ENCODE assay signal across 1 cellular context in the genomic region with DNA sequence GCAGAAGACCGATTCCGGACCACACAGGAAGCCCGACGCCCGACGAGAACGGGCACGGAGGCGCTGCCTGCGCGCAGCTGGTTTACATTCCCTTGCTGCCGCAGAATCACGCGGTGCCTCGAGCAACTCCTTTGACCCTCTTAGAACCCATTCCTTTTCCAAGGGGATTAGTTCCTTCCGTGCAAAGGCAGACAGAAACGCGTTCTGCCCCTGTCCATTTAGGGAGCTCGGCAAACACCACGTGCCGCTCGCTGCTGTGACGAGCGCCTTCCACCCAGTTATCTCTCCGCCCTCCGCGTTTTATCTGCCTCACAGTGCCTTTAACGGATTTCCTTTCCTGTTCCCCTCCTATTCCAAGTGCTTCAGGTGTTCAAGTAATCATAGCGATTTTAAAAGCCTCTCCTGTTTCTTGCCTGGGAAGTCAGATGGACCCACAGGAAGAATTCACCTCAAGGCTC.
A peak's percentile ranks its signal among the peaks of the same experiment; 100 is the strongest.
TF ChIP-seq lines count a peak whose summit lies in the region.

No MANE protein-coding gene starts in this region.

TF ChIP-seq in K562, 482 proteins besides CTCF, POLR2A, EP300 and RAD21 (continues in another document):
- TF ChIP-seq ZNF143 (CRISPR knock-in tag; IDR thresholded peaks at IDR 0.05) = no peak
- TF ChIP-seq, protein P1, sequence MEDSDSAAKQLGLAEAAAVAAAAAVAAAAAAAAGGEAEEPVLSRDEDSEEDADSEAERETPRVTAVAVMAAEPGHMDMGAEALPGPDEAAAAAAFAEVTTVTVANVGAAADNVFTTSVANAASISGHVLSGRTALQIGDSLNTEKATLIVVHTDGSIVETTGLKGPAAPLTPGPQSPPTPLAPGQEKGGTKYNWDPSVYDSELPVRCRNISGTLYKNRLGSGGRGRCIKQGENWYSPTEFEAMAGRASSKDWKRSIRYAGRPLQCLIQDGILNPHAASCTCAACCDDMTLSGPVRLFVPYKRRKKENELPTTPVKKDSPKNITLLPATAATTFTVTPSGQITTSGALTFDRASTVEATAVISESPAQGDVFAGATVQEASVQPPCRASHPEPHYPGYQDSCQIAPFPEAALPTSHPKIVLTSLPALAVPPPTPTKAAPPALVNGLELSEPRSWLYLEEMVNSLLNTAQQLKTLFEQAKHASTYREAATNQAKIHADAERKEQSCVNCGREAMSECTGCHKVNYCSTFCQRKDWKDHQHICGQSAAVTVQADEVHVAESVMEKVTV (CRISPR knock-in tag; IDR thresholded peaks at IDR 0.05) = no peak
- peak in 1 of 2 experiments; percentile 21; a peak in 1 of 4 replicates for TF ChIP-seq SRF (CRISPR knock-in tag; IDR thresholded peaks at IDR 0.05)
- TF ChIP-seq, protein P2, sequence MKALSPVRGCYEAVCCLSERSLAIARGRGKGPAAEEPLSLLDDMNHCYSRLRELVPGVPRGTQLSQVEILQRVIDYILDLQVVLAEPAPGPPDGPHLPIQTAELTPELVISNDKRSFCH (CRISPR knock-in tag; IDR thresholded peaks at IDR 0.05) = no peak
- TF ChIP-seq, protein P2 (tag; IDR thresholded peaks at IDR 0.05) = no peak
- TF ChIP-seq, protein P3, sequence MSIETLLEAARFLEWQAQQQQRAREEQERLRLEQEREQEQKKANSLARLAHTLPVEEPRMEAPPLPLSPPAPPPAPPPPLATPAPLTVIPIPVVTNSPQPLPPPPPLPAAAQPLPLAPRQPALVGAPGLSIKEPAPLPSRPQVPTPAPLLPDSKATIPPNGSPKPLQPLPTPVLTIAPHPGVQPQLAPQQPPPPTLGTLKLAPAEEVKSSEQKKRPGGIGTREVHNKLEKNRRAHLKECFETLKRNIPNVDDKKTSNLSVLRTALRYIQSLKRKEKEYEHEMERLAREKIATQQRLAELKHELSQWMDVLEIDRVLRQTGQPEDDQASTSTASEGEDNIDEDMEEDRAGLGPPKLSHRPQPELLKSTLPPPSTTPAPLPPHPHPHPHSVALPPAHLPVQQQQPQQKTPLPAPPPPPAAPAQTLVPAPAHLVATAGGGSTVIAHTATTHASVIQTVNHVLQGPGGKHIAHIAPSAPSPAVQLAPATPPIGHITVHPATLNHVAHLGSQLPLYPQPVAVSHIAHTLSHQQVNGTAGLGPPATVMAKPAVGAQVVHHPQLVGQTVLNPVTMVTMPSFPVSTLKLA (conservative IDR thresholded peaks at IDR 0.05) = 0 out of 4 replicates have a peak, but pooled peaks of 1 of the 2 experiments have one; percentile 31
- TF ChIP-seq COPS2 (conservative IDR thresholded peaks at IDR 0.05) = no peak
- TF ChIP-seq MEIS2 (IDR thresholded peaks at IDR 0.05; ENCODE audit: partially characterized antibody) = no peak
- no peak for TF ChIP-seq ZNF644 (tag; IDR thresholded peaks at IDR 0.05; ENCODE audit: low read depth)
- TF ChIP-seq, protein P4, sequence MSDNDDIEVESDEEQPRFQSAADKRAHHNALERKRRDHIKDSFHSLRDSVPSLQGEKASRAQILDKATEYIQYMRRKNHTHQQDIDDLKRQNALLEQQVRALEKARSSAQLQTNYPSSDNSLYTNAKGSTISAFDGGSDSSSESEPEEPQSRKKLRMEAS (CRISPR knock-in tag; IDR thresholded peaks at IDR 0.05) = peak; percentile 44
- TF ChIP-seq, protein P5, sequence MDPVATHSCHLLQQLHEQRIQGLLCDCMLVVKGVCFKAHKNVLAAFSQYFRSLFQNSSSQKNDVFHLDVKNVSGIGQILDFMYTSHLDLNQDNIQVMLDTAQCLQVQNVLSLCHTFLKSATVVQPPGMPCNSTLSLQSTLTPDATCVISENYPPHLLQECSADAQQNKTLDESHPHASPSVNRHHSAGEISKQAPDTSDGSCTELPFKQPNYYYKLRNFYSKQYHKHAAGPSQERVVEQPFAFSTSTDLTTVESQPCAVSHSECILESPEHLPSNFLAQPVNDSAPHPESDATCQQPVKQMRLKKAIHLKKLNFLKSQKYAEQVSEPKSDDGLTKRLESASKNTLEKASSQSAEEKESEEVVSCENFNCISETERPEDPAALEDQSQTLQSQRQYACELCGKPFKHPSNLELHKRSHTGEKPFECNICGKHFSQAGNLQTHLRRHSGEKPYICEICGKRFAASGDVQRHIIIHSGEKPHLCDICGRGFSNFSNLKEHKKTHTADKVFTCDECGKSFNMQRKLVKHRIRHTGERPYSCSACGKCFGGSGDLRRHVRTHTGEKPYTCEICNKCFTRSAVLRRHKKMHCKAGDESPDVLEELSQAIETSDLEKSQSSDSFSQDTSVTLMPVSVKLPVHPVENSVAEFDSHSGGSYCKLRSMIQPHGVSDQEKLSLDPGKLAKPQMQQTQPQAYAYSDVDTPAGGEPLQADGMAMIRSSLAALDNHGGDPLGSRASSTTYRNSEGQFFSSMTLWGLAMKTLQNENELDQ (CRISPR knock-in tag; IDR thresholded peaks at IDR 0.05; ENCODE audit: borderline replicate concordance) = no peak
- TF ChIP-seq RCOR1 (IDR thresholded peaks at IDR 0.05; ENCODE audit: borderline replicate concordance in 1 of 2, low read depth in 2 of 2, low read length in 2 of 2) = peak in 1 of 2 experiments; percentile 69; a peak in 2 of 4 replicates
- TF ChIP-seq TGIF2 (CRISPR knock-in tag; IDR thresholded peaks at IDR 0.05) = no peak
- TF ChIP-seq ATF1 (CRISPR knock-in tag; IDR thresholded peaks at IDR 0.05) = no peak
- peak; percentile 62; the same call in 1 of the 2 replicates for TF ChIP-seq ATF1 (tag; IDR thresholded peaks at IDR 0.05)
- TF ChIP-seq PTTG1 (tag; IDR thresholded peaks at IDR 0.05; ENCODE audit: low read depth) = no peak
- no peak for TF ChIP-seq HCFC1 (IDR thresholded peaks at IDR 0.05; ENCODE audit: low read depth, low read length)
- TF ChIP-seq, protein P6, sequence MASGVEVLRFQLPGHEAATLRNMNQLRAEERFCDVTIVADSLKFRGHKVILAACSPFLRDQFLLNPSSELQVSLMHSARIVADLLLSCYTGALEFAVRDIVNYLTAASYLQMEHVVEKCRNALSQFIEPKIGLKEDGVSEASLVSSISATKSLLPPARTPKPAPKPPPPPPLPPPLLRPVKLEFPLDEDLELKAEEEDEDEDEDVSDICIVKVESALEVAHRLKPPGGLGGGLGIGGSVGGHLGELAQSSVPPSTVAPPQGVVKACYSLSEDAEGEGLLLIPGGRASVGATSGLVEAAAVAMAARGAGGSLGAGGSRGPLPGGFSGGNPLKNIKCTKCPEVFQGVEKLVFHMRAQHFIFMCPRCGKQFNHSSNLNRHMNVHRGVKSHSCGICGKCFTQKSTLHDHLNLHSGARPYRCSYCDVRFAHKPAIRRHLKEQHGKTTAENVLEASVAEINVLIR (CRISPR knock-in tag; IDR thresholded peaks at IDR 0.05) = peak; percentile 33; the same call in 1 of the 2 replicates
- TF ChIP-seq, protein P7, sequence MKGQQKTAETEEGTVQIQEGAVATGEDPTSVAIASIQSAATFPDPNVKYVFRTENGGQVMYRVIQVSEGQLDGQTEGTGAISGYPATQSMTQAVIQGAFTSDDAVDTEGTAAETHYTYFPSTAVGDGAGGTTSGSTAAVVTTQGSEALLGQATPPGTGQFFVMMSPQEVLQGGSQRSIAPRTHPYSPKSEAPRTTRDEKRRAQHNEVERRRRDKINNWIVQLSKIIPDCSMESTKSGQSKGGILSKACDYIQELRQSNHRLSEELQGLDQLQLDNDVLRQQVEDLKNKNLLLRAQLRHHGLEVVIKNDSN (CRISPR knock-in tag; IDR thresholded peaks at IDR 0.05) = peak; percentile 90
- TF ChIP-seq CXXC5 (CRISPR knock-in tag; IDR thresholded peaks at IDR 0.05) = peak; percentile 42; the same call in 1 of the 2 replicates
- TF ChIP-seq, protein P8, sequence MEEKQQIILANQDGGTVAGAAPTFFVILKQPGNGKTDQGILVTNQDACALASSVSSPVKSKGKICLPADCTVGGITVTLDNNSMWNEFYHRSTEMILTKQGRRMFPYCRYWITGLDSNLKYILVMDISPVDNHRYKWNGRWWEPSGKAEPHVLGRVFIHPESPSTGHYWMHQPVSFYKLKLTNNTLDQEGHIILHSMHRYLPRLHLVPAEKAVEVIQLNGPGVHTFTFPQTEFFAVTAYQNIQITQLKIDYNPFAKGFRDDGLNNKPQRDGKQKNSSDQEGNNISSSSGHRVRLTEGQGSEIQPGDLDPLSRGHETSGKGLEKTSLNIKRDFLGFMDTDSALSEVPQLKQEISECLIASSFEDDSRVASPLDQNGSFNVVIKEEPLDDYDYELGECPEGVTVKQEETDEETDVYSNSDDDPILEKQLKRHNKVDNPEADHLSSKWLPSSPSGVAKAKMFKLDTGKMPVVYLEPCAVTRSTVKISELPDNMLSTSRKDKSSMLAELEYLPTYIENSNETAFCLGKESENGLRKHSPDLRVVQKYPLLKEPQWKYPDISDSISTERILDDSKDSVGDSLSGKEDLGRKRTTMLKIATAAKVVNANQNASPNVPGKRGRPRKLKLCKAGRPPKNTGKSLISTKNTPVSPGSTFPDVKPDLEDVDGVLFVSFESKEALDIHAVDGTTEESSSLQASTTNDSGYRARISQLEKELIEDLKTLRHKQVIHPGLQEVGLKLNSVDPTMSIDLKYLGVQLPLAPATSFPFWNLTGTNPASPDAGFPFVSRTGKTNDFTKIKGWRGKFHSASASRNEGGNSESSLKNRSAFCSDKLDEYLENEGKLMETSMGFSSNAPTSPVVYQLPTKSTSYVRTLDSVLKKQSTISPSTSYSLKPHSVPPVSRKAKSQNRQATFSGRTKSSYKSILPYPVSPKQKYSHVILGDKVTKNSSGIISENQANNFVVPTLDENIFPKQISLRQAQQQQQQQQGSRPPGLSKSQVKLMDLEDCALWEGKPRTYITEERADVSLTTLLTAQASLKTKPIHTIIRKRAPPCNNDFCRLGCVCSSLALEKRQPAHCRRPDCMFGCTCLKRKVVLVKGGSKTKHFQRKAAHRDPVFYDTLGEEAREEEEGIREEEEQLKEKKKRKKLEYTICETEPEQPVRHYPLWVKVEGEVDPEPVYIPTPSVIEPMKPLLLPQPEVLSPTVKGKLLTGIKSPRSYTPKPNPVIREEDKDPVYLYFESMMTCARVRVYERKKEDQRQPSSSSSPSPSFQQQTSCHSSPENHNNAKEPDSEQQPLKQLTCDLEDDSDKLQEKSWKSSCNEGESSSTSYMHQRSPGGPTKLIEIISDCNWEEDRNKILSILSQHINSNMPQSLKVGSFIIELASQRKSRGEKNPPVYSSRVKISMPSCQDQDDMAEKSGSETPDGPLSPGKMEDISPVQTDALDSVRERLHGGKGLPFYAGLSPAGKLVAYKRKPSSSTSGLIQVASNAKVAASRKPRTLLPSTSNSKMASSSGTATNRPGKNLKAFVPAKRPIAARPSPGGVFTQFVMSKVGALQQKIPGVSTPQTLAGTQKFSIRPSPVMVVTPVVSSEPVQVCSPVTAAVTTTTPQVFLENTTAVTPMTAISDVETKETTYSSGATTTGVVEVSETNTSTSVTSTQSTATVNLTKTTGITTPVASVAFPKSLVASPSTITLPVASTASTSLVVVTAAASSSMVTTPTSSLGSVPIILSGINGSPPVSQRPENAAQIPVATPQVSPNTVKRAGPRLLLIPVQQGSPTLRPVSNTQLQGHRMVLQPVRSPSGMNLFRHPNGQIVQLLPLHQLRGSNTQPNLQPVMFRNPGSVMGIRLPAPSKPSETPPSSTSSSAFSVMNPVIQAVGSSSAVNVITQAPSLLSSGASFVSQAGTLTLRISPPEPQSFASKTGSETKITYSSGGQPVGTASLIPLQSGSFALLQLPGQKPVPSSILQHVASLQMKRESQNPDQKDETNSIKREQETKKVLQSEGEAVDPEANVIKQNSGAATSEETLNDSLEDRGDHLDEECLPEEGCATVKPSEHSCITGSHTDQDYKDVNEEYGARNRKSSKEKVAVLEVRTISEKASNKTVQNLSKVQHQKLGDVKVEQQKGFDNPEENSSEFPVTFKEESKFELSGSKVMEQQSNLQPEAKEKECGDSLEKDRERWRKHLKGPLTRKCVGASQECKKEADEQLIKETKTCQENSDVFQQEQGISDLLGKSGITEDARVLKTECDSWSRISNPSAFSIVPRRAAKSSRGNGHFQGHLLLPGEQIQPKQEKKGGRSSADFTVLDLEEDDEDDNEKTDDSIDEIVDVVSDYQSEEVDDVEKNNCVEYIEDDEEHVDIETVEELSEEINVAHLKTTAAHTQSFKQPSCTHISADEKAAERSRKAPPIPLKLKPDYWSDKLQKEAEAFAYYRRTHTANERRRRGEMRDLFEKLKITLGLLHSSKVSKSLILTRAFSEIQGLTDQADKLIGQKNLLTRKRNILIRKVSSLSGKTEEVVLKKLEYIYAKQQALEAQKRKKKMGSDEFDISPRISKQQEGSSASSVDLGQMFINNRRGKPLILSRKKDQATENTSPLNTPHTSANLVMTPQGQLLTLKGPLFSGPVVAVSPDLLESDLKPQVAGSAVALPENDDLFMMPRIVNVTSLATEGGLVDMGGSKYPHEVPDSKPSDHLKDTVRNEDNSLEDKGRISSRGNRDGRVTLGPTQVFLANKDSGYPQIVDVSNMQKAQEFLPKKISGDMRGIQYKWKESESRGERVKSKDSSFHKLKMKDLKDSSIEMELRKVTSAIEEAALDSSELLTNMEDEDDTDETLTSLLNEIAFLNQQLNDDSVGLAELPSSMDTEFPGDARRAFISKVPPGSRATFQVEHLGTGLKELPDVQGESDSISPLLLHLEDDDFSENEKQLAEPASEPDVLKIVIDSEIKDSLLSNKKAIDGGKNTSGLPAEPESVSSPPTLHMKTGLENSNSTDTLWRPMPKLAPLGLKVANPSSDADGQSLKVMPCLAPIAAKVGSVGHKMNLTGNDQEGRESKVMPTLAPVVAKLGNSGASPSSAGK (IDR thresholded peaks at IDR 0.05) = peak; percentile 85
- no peak for TF ChIP-seq NONO (IDR thresholded peaks at IDR 0.05; ENCODE audit: low read depth in 2 of 2, low read length in 1 of 2)
- TF ChIP-seq HDAC1 (IDR thresholded peaks at IDR 0.05) = peak in 1 of 2 experiments; percentile 20; a peak in 1 of 4 replicates
- TF ChIP-seq, protein P9, sequence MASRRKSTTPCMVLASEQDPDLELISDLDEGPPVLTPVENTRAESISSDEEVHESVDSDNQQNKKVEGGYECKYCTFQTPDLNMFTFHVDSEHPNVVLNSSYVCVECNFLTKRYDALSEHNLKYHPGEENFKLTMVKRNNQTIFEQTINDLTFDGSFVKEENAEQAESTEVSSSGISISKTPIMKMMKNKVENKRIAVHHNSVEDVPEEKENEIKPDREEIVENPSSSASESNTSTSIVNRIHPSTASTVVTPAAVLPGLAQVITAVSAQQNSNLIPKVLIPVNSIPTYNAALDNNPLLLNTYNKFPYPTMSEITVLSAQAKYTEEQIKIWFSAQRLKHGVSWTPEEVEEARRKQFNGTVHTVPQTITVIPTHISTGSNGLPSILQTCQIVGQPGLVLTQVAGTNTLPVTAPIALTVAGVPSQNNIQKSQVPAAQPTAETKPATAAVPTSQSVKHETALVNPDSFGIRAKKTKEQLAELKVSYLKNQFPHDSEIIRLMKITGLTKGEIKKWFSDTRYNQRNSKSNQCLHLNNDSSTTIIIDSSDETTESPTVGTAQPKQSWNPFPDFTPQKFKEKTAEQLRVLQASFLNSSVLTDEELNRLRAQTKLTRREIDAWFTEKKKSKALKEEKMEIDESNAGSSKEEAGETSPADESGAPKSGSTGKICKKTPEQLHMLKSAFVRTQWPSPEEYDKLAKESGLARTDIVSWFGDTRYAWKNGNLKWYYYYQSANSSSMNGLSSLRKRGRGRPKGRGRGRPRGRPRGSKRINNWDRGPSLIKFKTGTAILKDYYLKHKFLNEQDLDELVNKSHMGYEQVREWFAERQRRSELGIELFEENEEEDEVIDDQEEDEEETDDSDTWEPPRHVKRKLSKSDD (conservative IDR thresholded peaks at IDR 0.05; ENCODE audit: low read length) = no peak
- TF ChIP-seq RHOXF2B (CRISPR knock-in tag; conservative IDR thresholded peaks at IDR 0.05) = no peak
